Comparison of ENCODE assay signal across 8 cellular contexts in genomic region chr6:31791324-31792089, GRCh38. TPM values are rescaled to one million over a fixed set of nuclear protein-coding genes. Genes with fewer than 3 reads are reported as not detected.
DNase-seq lines count a peak whose midpoint lies in the region; ATAC-seq, FAIRE-seq and TF ChIP-seq lines count a peak whose summit lies in the region.

No MANE protein-coding gene starts in this region.

- H3K4me1 ChIP-seq in CD4-positive, alpha-beta memory T cell (ENCODE audit: insufficient read depth, low read length): peaks cover 32% of the 10 kb centered on the region
- peaks cover 21% of the 10 kb centered on the region for H3K4me1 ChIP-seq in astrocyte (ENCODE audit: insufficient read depth, low read length)
- H3K4me1 ChIP-seq in kidney (ENCODE audit: control insufficient read depth in 1 of 2, insufficient read depth in 1 of 2, low read depth in 1 of 2, low read length in 2 of 2): peaks cover 0 to 5% of the 10 kb centered on the region in 2 donors
- peaks cover 9 to 28% (median 17%) of the 10 kb centered on the region in 4 donors for H3K4me1 ChIP-seq in upper lobe of left lung

- H3K27ac Mint-ChIP-seq in CD4-positive, alpha-beta memory T cell: peak overlapping the region in 6 of 7 donors; percentile 5 to 79 (median 46)
- no peak overlapping the region for H3K27ac Mint-ChIP-seq in astrocyte (ENCODE audit: unreplicated experiment)

- WGBS in upper lobe of left lung, 2 donors: 70 to 71% methylated on average over 12 of the region's 12 CpGs

- no peak overlapping the region for H3K4me2 ChIP-seq in astrocyte (ENCODE audit: low read length)

- H3K27ac ChIP-seq in CD4-positive, alpha-beta memory T cell (ENCODE audit: low read depth, low read length): peak overlapping the region; percentile 21
- H3K27ac ChIP-seq in astrocyte (ENCODE audit: low read depth, low read length) (no peak overlapping the region), kidney (ENCODE audit: low read depth in 2 of 2, low read length in 2 of 2) (no peak overlapping the region), upper lobe of left lung (peak overlapping the region in 1 of 4 donors; percentile 21)

- no peak for TF ChIP-seq POLR2A in upper lobe of left lung (IDR thresholded peaks at IDR 0.05)

- H3K79me2 ChIP-seq in astrocyte (ENCODE audit: insufficient read depth, low read length): peaks cover 47% of the 10 kb centered on the region

- DNase-seq in CD4-positive, alpha-beta memory T cell: no peak
- DNase-seq in NCI-H526 treated with DMSO at 0.1 percent for 48 hours (lab: John Stamatoyannopoulos, UW): peak; percentile 5
- no peak for DNase-seq in astrocyte (ENCODE audit: low read depth)
- DNase-seq in kidney: no peak
- no peak for DNase-seq in upper lobe of left lung

- H2AFZ ChIP-seq in astrocyte (ENCODE audit: low read depth, low read length): no peak overlapping the region

- no peak for TF ChIP-seq EP300 in upper lobe of left lung (IDR thresholded peaks at IDR 0.05)

- H3K4me3 ChIP-seq in CD4-positive, alpha-beta memory T cell (ENCODE audit: low read length in 2 of 2): no peak overlapping the region
- H3K4me3 ChIP-seq in astrocyte (ENCODE audit: insufficient read depth, low read depth, low read length) (no peak overlapping the region), kidney (ENCODE audit: low read length in 2 of 2) (no peak overlapping the region), upper lobe of left lung (no peak overlapping the region)

- peaks cover 16 to 48% (median 25%) of the 10 kb centered on the region in 4 donors for H3K4me1 Mint-ChIP-seq in CD4-positive, alpha-beta memory T cell
- H3K4me1 Mint-ChIP-seq in astrocyte (ENCODE audit: low read depth, unreplicated experiment): peaks cover 11% of the 10 kb centered on the region

- no peak for FAIRE-seq in astrocyte (lab: Jason Lieb, UNC)
- no peak for FAIRE-seq in kidney (lab: Jason Lieb, UNC)

- no peaks in the 10 kb centered on the region for H3K27me3 Mint-ChIP-seq in CD4-positive, alpha-beta memory T cell
- H3K27me3 Mint-ChIP-seq in astrocyte (ENCODE audit: low read depth, unreplicated experiment): no peaks in the 10 kb centered on the region

- ATAC-seq in upper lobe of left lung (ENCODE audit: low FRiP score in 2 of 2) (no peak), HG02763 (IDR thresholded peaks at IDR 0.05; ENCODE audit: unreplicated experiment) (no peak), GM18867 (IDR thresholded peaks at IDR 0.05; ENCODE audit: unreplicated experiment) (no peak)

- H3K36me3 ChIP-seq in CD4-positive, alpha-beta memory T cell (ENCODE audit: insufficient read depth, low read length): peaks cover 6% of the 10 kb centered on the region
- peaks cover 18% of the 10 kb centered on the region for H3K36me3 ChIP-seq in astrocyte (ENCODE audit: insufficient read depth, low read length)
- no peaks in the 10 kb centered on the region for H3K36me3 ChIP-seq in kidney (ENCODE audit: control insufficient read depth in 1 of 2, insufficient read depth in 2 of 2, low read length in 2 of 2)
- H3K36me3 ChIP-seq in upper lobe of left lung: peaks cover 0 to 34% (median 12%) of the 10 kb centered on the region in 4 donors

- H3K9ac ChIP-seq in astrocyte (ENCODE audit: low read length): no peak overlapping the region
- no peak overlapping the region for H3K9ac ChIP-seq in kidney (ENCODE audit: low read length in 2 of 2)

- no peaks in the 10 kb centered on the region for H3K27me3 ChIP-seq in CD4-positive, alpha-beta memory T cell (ENCODE audit: insufficient read depth, low read length)
- H3K27me3 ChIP-seq in astrocyte (ENCODE audit: insufficient read depth, low read length): no peaks in the 10 kb centered on the region
- H3K27me3 ChIP-seq in upper lobe of left lung: no peaks in the 10 kb centered on the region

- TF ChIP-seq CTCF in GM12873 (IDR thresholded peaks at IDR 0.05; ENCODE audit: insufficient read depth, low read depth, low read length, missing control alignments) (peak; percentile 81), astrocyte (IDR thresholded peaks at IDR 0.05; ENCODE audit: insufficient read depth, low read depth, low read length) (peak; percentile 55), kidney (IDR thresholded peaks at IDR 0.05; ENCODE audit: borderline replicate concordance, extremely low read depth, insufficient read depth) (peak; percentile 46), upper lobe of left lung (IDR thresholded peaks at IDR 0.05) (peak in 5 of 6 experiments; percentile 11 to 37 (median 33))

- POLR2A ChIA-PET in CD4-positive, alpha-beta memory T cell (lab: Charles Lee; ENCODE audit: partially characterized antibody): interaction anchor here (0.9 to 1.2 kb wide), 2 partner anchors 14 to 15 kb away, joined by 4 to 6 read pairs; partner anchors contain the start of genes LSM2 and VWA7

- H3K36me3 Mint-ChIP-seq in CD4-positive, alpha-beta memory T cell: peaks cover 14 to 30% of the 10 kb centered on the region in 2 donors
- H3K36me3 Mint-ChIP-seq in astrocyte (ENCODE audit: low read depth, unreplicated experiment): peaks cover 10% of the 10 kb centered on the region

- intact Hi-C loops in CD4-positive, alpha-beta memory T cell (cut with micrococcal nuclease): no loop called here
- intact Hi-C loops in kidney (cut with DNase I): no loop called here

- H4K20me1 ChIP-seq in astrocyte (ENCODE audit: insufficient read depth, low read length): peaks cover 11% of the 10 kb centered on the region

- no peaks in the 10 kb centered on the region for H3K9me3 Mint-ChIP-seq in CD4-positive, alpha-beta memory T cell
- no peaks in the 10 kb centered on the region for H3K9me3 Mint-ChIP-seq in astrocyte (ENCODE audit: unreplicated experiment)

- H3K4me3 Mint-ChIP-seq in CD4-positive, alpha-beta memory T cell: peak overlapping the region in 1 of 8 donors; percentile 21
- H3K4me3 Mint-ChIP-seq in astrocyte (ENCODE audit: unreplicated experiment): peak overlapping the region; percentile 70

- no peaks in the 10 kb centered on the region for H3K9me3 ChIP-seq in CD4-positive, alpha-beta memory T cell (ENCODE audit: control insufficient read depth in 1 of 2, low read length in 2 of 2)
- H3K9me3 ChIP-seq in astrocyte (ENCODE audit: insufficient read depth, low read depth, low read length): no peaks in the 10 kb centered on the region
- H3K9me3 ChIP-seq in kidney (ENCODE audit: control insufficient read depth in 1 of 2, low read length in 2 of 2): no peaks in the 10 kb centered on the region
- H3K9me3 ChIP-seq in upper lobe of left lung: no peaks in the 10 kb centered on the region

- CTCF ChIA-PET in CD4-positive, alpha-beta memory T cell (lab: Charles Lee; ENCODE audit: partially characterized antibody): interaction anchor here (0.7 to 3.4 kb wide), 10 partner anchors 15 to 64 kb away, joined by 3 to 15 read pairs (median 4); partner anchors contain the start of genes CLIC1, DDAH2, LSM2 and MSH5

RNA-seq across cellular contexts. Expression of gene VARS1, which starts 4.0 kb away (rescaled TPM):
- total RNA-seq in CD4-positive, alpha-beta memory T cell: 10 to 100 TPM; 39.6 to 46.8 TPM
- 10 to 100 TPM; 43.4 to 45.9 TPM for polyA plus RNA-seq in CD4-positive, alpha-beta memory T cell
- total RNA-seq in astrocyte: 94.8 and 96.3 TPM in 2 replicates
- 79.0 TPM for total RNA-seq in kidney
- 30.3 TPM for polyA plus RNA-seq in kidney (ENCODE audit: insufficient read depth, low read depth, low replicate concordance)
- total RNA-seq in upper lobe of left lung: 10 to 100 TPM; 21.2 to 67.8 (median 39.7) TPM

RNA-seq across cellular contexts. Expression of gene VWA7, which starts 14.4 kb away (rescaled TPM):
- total RNA-seq in CD4-positive, alpha-beta memory T cell: 1 to 10 TPM; 1.0 to 1.7 TPM
- polyA plus RNA-seq in CD4-positive, alpha-beta memory T cell: 1 to 10 TPM in 1 of 2 donors, under 1 TPM in 1; 1.00 to 2.5 TPM
- total RNA-seq in astrocyte: 0.54 and 0.94 TPM in 2 replicates
- total RNA-seq in kidney: 32.5 TPM
- polyA plus RNA-seq in kidney (ENCODE audit: insufficient read depth, low read depth, low replicate concordance): 10.2 TPM
- total RNA-seq in upper lobe of left lung: 1 to 10 TPM; 4.0 to 7.4 (median 6.6) TPM

RNA-seq across cellular contexts. Expression of gene LSM2, which starts 15.3 kb away (rescaled TPM):
- total RNA-seq in CD4-positive, alpha-beta memory T cell: 10 to 100 TPM; 30.0 to 34.6 TPM
- 10 to 100 TPM; 67.4 to 80.4 TPM for polyA plus RNA-seq in CD4-positive, alpha-beta memory T cell
- total RNA-seq in astrocyte (43.8 and 44.0 TPM in 2 replicates), kidney (41.6 TPM), upper lobe of left lung (10 to 100 TPM in 5 of 6 donors, 1 to 10 TPM in 1; 5.0 to 44.9 (median 20.9) TPM)
- 70.6 TPM for polyA plus RNA-seq in kidney (ENCODE audit: insufficient read depth, low read depth, low replicate concordance)

RNA-seq across cellular contexts. Expression of gene HSPA1L, which starts 23.6 kb away (rescaled TPM):
- total RNA-seq in CD4-positive, alpha-beta memory T cell: 1 to 10 TPM; 8.2 to 8.3 TPM
- 1 to 10 TPM; 1.1 to 4.4 TPM for polyA plus RNA-seq in CD4-positive, alpha-beta memory T cell
- total RNA-seq in astrocyte (0.98 and 1.1 TPM in 2 replicates), kidney (1.7 TPM), upper lobe of left lung (1 to 10 TPM in 5 of 6 donors, under 1 TPM in 1; 0.89 to 3.1 (median 2.0) TPM)
- polyA plus RNA-seq in kidney (ENCODE audit: insufficient read depth, low read depth, low replicate concordance): 2.3 TPM

RNA-seq across cellular contexts. Expression of gene HSPA1A, which starts 23.8 kb away (rescaled TPM):
- total RNA-seq in CD4-positive, alpha-beta memory T cell: 10 to 100 TPM; 69.9 to 71.5 TPM
- 10 to 100 TPM; 14.6 to 71.9 TPM for polyA plus RNA-seq in CD4-positive, alpha-beta memory T cell
- total RNA-seq in astrocyte: 52.6 and 52.7 TPM in 2 replicates
- total RNA-seq in kidney: 133 TPM
- 209 TPM for polyA plus RNA-seq in kidney (ENCODE audit: insufficient read depth, low read depth, low replicate concordance)
- 100 to 1,000 TPM in 5 of 6 donors, 10 to 100 TPM in 1; 80.7 to 236 (median 144) TPM for total RNA-seq in upper lobe of left lung
